ENCODE assay signal across 25 cellular contexts in genomic region chr10:89690027-89690426, GRCh38. TPM values are rescaled to one million over a fixed set of nuclear protein-coding genes. Genes with fewer than 3 reads are reported as not detected.
DNase-seq lines count a peak whose midpoint lies in the region; ATAC-seq, FAIRE-seq and TF ChIP-seq lines count a peak whose summit lies in the region.
"Had no signal": no experiment of that assay in that cellular context is flagged by ENCODE, and none has a peak within 500 bp of the region (broad histone marks: within the 10 kb centered on the region; RNA-seq: fewer than 3 reads in every experiment).

No MANE protein-coding gene starts in this region.

- H2AK5ac ChIP-seq in IMR-90 (ENCODE audit: low read depth, low read length): no peak overlapping the region

- in situ Hi-C loops in IMR-90 (cut with MboI; ENCODE audit: low sequenced_read_pairs): no loop called here

- H2AK9ac ChIP-seq in IMR-90 (replicated peaks; ENCODE audit: low read depth, low read length, poor library complexity): no peak overlapping the region

- no peak for TF ChIP-seq POLR2A in H54 (IDR thresholded peaks at IDR 0.05; ENCODE audit: low read depth, low read length)
- no peak for TF ChIP-seq POLR2A in IMR-90 (IDR thresholded peaks at IDR 0.05; ENCODE audit: low read depth, low read length)
- no peak for TF ChIP-seq POLR2A in endothelial cell of umbilical vein (IDR thresholded peaks at IDR 0.05; ENCODE audit: low read depth, low read length)

- peak; percentile 23 for FAIRE-seq in H54 (lab: Jason Lieb, UNC)
- peak; percentile 37 for FAIRE-seq in endothelial cell of umbilical vein (lab: Jason Lieb, UNC)
- FAIRE-seq: A204.1, G401.6, GM12891, GM19239 had no signal

- no peaks in the 10 kb centered on the region for H3K4me1 ChIP-seq in IMR-90 (ENCODE audit: control insufficient read depth, insufficient read depth, low read length)
- no peaks in the 10 kb centered on the region for H3K4me1 ChIP-seq in endothelial cell of umbilical vein (ENCODE audit: control insufficient read depth, extremely low read depth, insufficient read depth, low read length)
- H3K4me1 ChIP-seq: BE2C, BLaER1 had no signal

- H3K4me2 ChIP-seq in IMR-90 (ENCODE audit: low read depth, low read length): no peak overlapping the region
- H3K4me2 ChIP-seq in endothelial cell of umbilical vein (ENCODE audit: insufficient read depth, low read length): no peak overlapping the region
- H3K4me2 ChIP-seq: BLaER1 had no signal

- POLR2A ChIA-PET in IMR-90 (lab: Charles Lee; ENCODE audit: unreplicated experiment): no interaction called here
- POLR2A ChIA-PET in endothelial cell of umbilical vein (lab: Charles Lee): no interaction called here

- no peaks in the 10 kb centered on the region for H3K36me3 ChIP-seq in IMR-90 (ENCODE audit: control insufficient read depth, insufficient read depth, low read length)
- H3K36me3 ChIP-seq in endothelial cell of umbilical vein (ENCODE audit: control insufficient read depth in 2 of 2, extremely low read depth in 1 of 2, insufficient read depth in 2 of 2, low read length in 2 of 2): no peaks in the 10 kb centered on the region
- H3K36me3 ChIP-seq: BE2C, BLaER1 had no signal

- H3K27ac Mint-ChIP-seq in chondrocyte (ENCODE audit: unreplicated experiment): no peak overlapping the region
- H3K27ac Mint-ChIP-seq: CD14-positive monocyte; CD4-positive, alpha-beta memory T cell; CD4-positive, CD25-positive, alpha-beta regulatory T cell; CD8-positive, alpha-beta memory T cell had no signal

- no peak overlapping the region for H2BK5ac ChIP-seq in IMR-90 (ENCODE audit: low read depth, low read length, poor library complexity, severe bottlenecking)

- CTCF ChIA-PET in IMR-90 (lab: Yijun Ruan, JAX): no interaction called here
- CTCF ChIA-PET in endothelial cell of umbilical vein (lab: Charles Lee): interaction anchor here (1.6 to 2.6 kb wide), 2 partner anchors 11 kb away, joined by 4 to 7 read pairs; partner anchors contain the start of gene KIF20B

- peaks cover 13% of the 10 kb centered on the region for H3K4me1 Mint-ChIP-seq in chondrocyte (ENCODE audit: low read depth)
- H3K4me1 Mint-ChIP-seq: CD4-positive, alpha-beta memory T cell; CD4-positive, CD25-positive, alpha-beta regulatory T cell had no signal

- no peak overlapping the region for H3K18ac ChIP-seq in IMR-90 (ENCODE audit: low read depth, low read length)

- H4K8ac ChIP-seq in IMR-90 (ENCODE audit: low read depth in 2 of 2, low read length in 2 of 2): no peak overlapping the region

- H3K9me3 Mint-ChIP-seq in chondrocyte (ENCODE audit: low read depth): peaks cover 2% of the 10 kb centered on the region
- H3K9me3 Mint-ChIP-seq: CD14-positive monocyte; CD4-positive, CD25-positive, alpha-beta regulatory T cell; CD8-positive, alpha-beta memory T cell had no signal

- H3K27me3 ChIP-seq in IMR-90 (ENCODE audit: control insufficient read depth, insufficient read depth, low read length): no peaks in the 10 kb centered on the region
- no peaks in the 10 kb centered on the region for H3K27me3 ChIP-seq in endothelial cell of umbilical vein (ENCODE audit: control insufficient read depth in 2 of 2, insufficient read depth in 2 of 2, low read length in 2 of 2)
- H3K27me3 ChIP-seq: BE2C, BLaER1 had no signal

- H4K20me1 ChIP-seq in IMR-90 (ENCODE audit: insufficient read depth, low read length) (no peaks in the 10 kb centered on the region), endothelial cell of umbilical vein (replicated peaks; ENCODE audit: control insufficient read depth, extremely low read depth, insufficient read depth, low read length) (no peaks in the 10 kb centered on the region)
- H4K20me1 ChIP-seq: BLaER1 had no signal

- no CpG with 5 or more reads among the region's 2 CpGs for WGBS in IMR-90 (ENCODE audit: extremely low coverage in 2 of 2, insufficient read length in 1 of 2), 2 experiments

- no peak overlapping the region for H4K5ac ChIP-seq in IMR-90 (ENCODE audit: low read depth, low read length)

- dilution Hi-C loops in IMR-90 (cut with HindIII; ENCODE audit: low sequenced_read_pairs, unreplicated experiment): no loop called here
- dilution Hi-C loops in endothelial cell of umbilical vein (cut with MboI; ENCODE audit: extremely low pct_ligation_motif_present, low sequenced_read_pairs): no loop called here

- no peak overlapping the region for H3K4me3 Mint-ChIP-seq in chondrocyte (ENCODE audit: unreplicated experiment)
- H3K4me3 Mint-ChIP-seq: CD14-positive monocyte; CD4-positive, alpha-beta memory T cell; CD4-positive, CD25-positive, alpha-beta regulatory T cell; CD8-positive, alpha-beta memory T cell had no signal

- H3K4me3 ChIP-seq in IMR-90 (ENCODE audit: insufficient read depth, low read depth, low read length): no peak overlapping the region
- H3K4me3 ChIP-seq in endothelial cell of umbilical vein (replicated peaks in 1 of 3; ENCODE audit: insufficient read depth in 1 of 3, low read depth in 1 of 3, low read length in 3 of 3): no peak overlapping the region
- H3K4me3 ChIP-seq: BLaER1 had no signal

- BruUV-seq in IMR-90 (replicated peaks; lab: Mats Ljungman, UMichigan): no TSS peak
- no TSS peak for BruUV-seq in endothelial cell of umbilical vein (replicated peaks; lab: Mats Ljungman, UMichigan)

- intact Hi-C loops in IMR-90 (cut with micrococcal nuclease) (no loop called here), endothelial cell of umbilical vein (cut with micrococcal nuclease) (no loop called here)

- H2BK120ac ChIP-seq in IMR-90 (ENCODE audit: low read depth, low read length): no peak overlapping the region

- H3K14ac ChIP-seq in IMR-90 (replicated peaks; ENCODE audit: low read depth, low read length): no peak overlapping the region

- H2BK20ac ChIP-seq in IMR-90 (ENCODE audit: low read depth, low read length): no peak overlapping the region

- H3K79me1 ChIP-seq in IMR-90 (ENCODE audit: low read depth in 1 of 2, low read length in 2 of 2): no peaks in the 10 kb centered on the region

- H3K9ac ChIP-seq in IMR-90 (ENCODE audit: low read depth, low read length) (no peak overlapping the region), endothelial cell of umbilical vein (replicated peaks; ENCODE audit: extremely low read depth, insufficient read depth, low read length) (no peak overlapping the region)
- H3K9ac ChIP-seq: BLaER1 had no signal

- no peaks in the 10 kb centered on the region for H3K27me3 Mint-ChIP-seq in chondrocyte (ENCODE audit: low read depth)

- H2AFZ ChIP-seq in IMR-90 (replicated peaks; ENCODE audit: low read length, poor library complexity): no peak overlapping the region
- no peak overlapping the region for H2AFZ ChIP-seq in endothelial cell of umbilical vein (ENCODE audit: low read depth, low read length)

- no peak overlapping the region for H2BK15ac ChIP-seq in IMR-90 (ENCODE audit: low read depth, low read length)

- H3K27ac ChIP-seq in IMR-90 (ENCODE audit: insufficient read depth, low read length) (no peak overlapping the region), endothelial cell of umbilical vein (ENCODE audit: insufficient read depth, low read depth, low read length) (no peak overlapping the region)
- H3K27ac ChIP-seq: BLaER1 had no signal

- TF ChIP-seq RAD21 in IMR-90 (IDR thresholded peaks at IDR 0.05; ENCODE audit: low read length): no peak

- H3K56ac ChIP-seq in IMR-90 (ENCODE audit: extremely low read depth, insufficient read depth, low read length): no peak overlapping the region

- no peak for DNase-seq in H54 (ENCODE audit: insufficient read length, low spot score)
- DNase-seq in IMR-90: peak; percentile 27
- DNase-seq in endothelial cell of umbilical vein (ENCODE audit: low read depth, low spot score): no peak
- DNase-seq in chondrocyte (ENCODE audit: low spot score): no peak
- DNase-seq: 8988T; ACHN; BE2C; C1 segment of cervical spinal cord; CD4-positive, alpha-beta memory T cell; CD4-positive, CD25-positive, alpha-beta regulatory T cell; CD8-positive, alpha-beta memory T cell; COR-L47; DMS 273 treated with DMSO at 0.1 percent for 48 hours; DMS153; DMS53; DMS79; DND-41; GF-D8 had no signal

- H3K23ac ChIP-seq in IMR-90 (ENCODE audit: low read depth, low read length): no peak overlapping the region

- no peak overlapping the region for H3K4ac ChIP-seq in IMR-90 (ENCODE audit: low read depth, low read length)

- no peaks in the 10 kb centered on the region for H3K36me3 Mint-ChIP-seq in chondrocyte (ENCODE audit: low read depth)
- H3K36me3 Mint-ChIP-seq: CD14-positive monocyte; CD4-positive, alpha-beta memory T cell had no signal

- no peaks in the 10 kb centered on the region for H3K9me1 ChIP-seq in IMR-90 (ENCODE audit: insufficient read depth, low read length)
- H3K9me1 ChIP-seq in endothelial cell of umbilical vein (replicated peaks; ENCODE audit: control insufficient read depth, extremely low read depth, insufficient read depth, low read length): no peaks in the 10 kb centered on the region

- no peak overlapping the region for H4K91ac ChIP-seq in IMR-90 (ENCODE audit: insufficient read depth, low read depth, low read length)

- no peak for TF ChIP-seq CTCF in IMR-90 (conservative IDR thresholded peaks at IDR 0.05; ENCODE audit: low read depth, low read length)
- TF ChIP-seq CTCF in endothelial cell of umbilical vein (IDR thresholded peaks at IDR 0.05; ENCODE audit: extremely low read depth in 1 of 2, insufficient read depth in 1 of 2, low read depth in 1 of 2, low read length in 2 of 2): no peak
- no peak for TF ChIP-seq CTCF in chondrocyte (IDR thresholded peaks at IDR 0.05)

- H3K9me3 ChIP-seq in IMR-90 (ENCODE audit: control insufficient read depth, insufficient read depth, low read length): no peaks in the 10 kb centered on the region
- H3K9me3 ChIP-seq in endothelial cell of umbilical vein (replicated peaks; ENCODE audit: control insufficient read depth, insufficient read depth, low read length): no peaks in the 10 kb centered on the region
- H3K9me3 ChIP-seq: BE2C, BLaER1 had no signal

- H3K79me2 ChIP-seq in endothelial cell of umbilical vein (ENCODE audit: control insufficient read depth, insufficient read depth, low read length): no peaks in the 10 kb centered on the region

- ATAC-seq in IMR-90 (ENCODE audit: low read depth): peak; percentile 92
- no peak for ATAC-seq in GM21786 (IDR thresholded peaks at IDR 0.05; ENCODE audit: unreplicated experiment)

RNA-seq across cellular contexts. Expression of gene KIF20B, which starts 11.4 kb away (rescaled TPM):
- 16.1 and 23.5 TPM in 2 replicates for total RNA-seq in IMR-90 (2012; rRNA removed)
- 2.7 and 3.1 TPM in 2 replicates for polyA plus RNA-seq in IMR-90 (2012; rRNA removed)
- 0.11 and 0.23 TPM in 2 replicates for polyA plus RNA-seq in IMR-90 (2012; cell fraction: cytosol; rRNA removed)
- 0.35 and 2.2 TPM in 2 replicates for polyA plus RNA-seq in IMR-90 (2012; cell fraction: nucleus; rRNA removed; ENCODE audit: low replicate concordance)
- total RNA-seq in endothelial cell of umbilical vein: 34.9 and 39.7 TPM in 2 replicates
- 1.5 and 2.6 TPM in 2 replicates for polyA plus RNA-seq in endothelial cell of umbilical vein
- 3.0 and 3.5 TPM in 2 replicates for polyA plus RNA-seq in endothelial cell of umbilical vein (2011; cell fraction: cytosol; rRNA removed)
- 8.3 and 9.5 TPM in 2 replicates for polyA plus RNA-seq in endothelial cell of umbilical vein (2011; cell fraction: nucleus; rRNA removed)
- 7.5 and 17.8 TPM in 2 replicates for polyA plus RNA-seq in endothelial cell of umbilical vein (2012)
- polyA minus RNA-seq in endothelial cell of umbilical vein: 4.5 and 6.6 TPM in 2 replicates
- polyA minus RNA-seq in endothelial cell of umbilical vein (2011; cell fraction: cytosol; rRNA and poly(A)+ RNA removed): 11.6 TPM
- 6.4 and 14.6 TPM in 2 replicates for polyA minus RNA-seq in endothelial cell of umbilical vein (2011; cell fraction: nucleus; rRNA and poly(A)+ RNA removed)
- total RNA-seq in chondrocyte: 6.6 to 10.1 TPM (median 7.2 TPM) in 3 replicates

RNA-seq across cellular contexts. Expression of gene PANK1, which starts 45.0 kb away (rescaled TPM):
- total RNA-seq in IMR-90 (2012; rRNA removed): 6.7 and 8.8 TPM in 2 replicates
- polyA plus RNA-seq in IMR-90 (2012; rRNA removed): 3.0 TPM in 2 replicates
- 0.77 and 0.88 TPM in 2 replicates for polyA plus RNA-seq in IMR-90 (2012; cell fraction: cytosol; rRNA removed)
- 0.70 and 2.1 TPM in 2 replicates for polyA plus RNA-seq in IMR-90 (2012; cell fraction: nucleus; rRNA removed; ENCODE audit: low replicate concordance)
- 6.3 and 6.9 TPM in 2 replicates for total RNA-seq in endothelial cell of umbilical vein
- polyA plus RNA-seq in endothelial cell of umbilical vein: 1.6 and 2.0 TPM in 2 replicates
- polyA plus RNA-seq in endothelial cell of umbilical vein (2011; cell fraction: cytosol; rRNA removed): 2.6 and 2.7 TPM in 2 replicates
- polyA plus RNA-seq in endothelial cell of umbilical vein (2011; cell fraction: nucleus; rRNA removed): 1.3 and 2.9 TPM in 2 replicates
- polyA plus RNA-seq in endothelial cell of umbilical vein (2012): 2.0 and 2.5 TPM in 2 replicates
- 6.2 and 6.9 TPM in 2 replicates for polyA minus RNA-seq in endothelial cell of umbilical vein
- polyA minus RNA-seq in endothelial cell of umbilical vein (2011; cell fraction: cytosol; rRNA and poly(A)+ RNA removed): 6.3 TPM
- polyA minus RNA-seq in endothelial cell of umbilical vein (2011; cell fraction: nucleus; rRNA and poly(A)+ RNA removed): 2.4 and 3.5 TPM in 2 replicates
- total RNA-seq in chondrocyte: 6.3 to 13.9 TPM (median 7.6 TPM) in 3 replicates
